ENCODE assay signal across 1 cellular context in genomic region chr11:47271328-47271727, GRCh38.
TF ChIP-seq lines count a peak whose summit lies in the region.

No MANE protein-coding gene starts in this region.

TF ChIP-seq in GM12878, 131 proteins besides CTCF, POLR2A, EP300 and RAD21:
- TF ChIP-seq ZBTB33 (IDR thresholded peaks at IDR 0.05) (no peak), CHD4 (IDR thresholded peaks at IDR 0.05) (no peak), SUPT20H (IDR thresholded peaks at IDR 0.05; ENCODE audit: borderline replicate concordance, control insufficient read depth, low read depth, low read length) (no peak), E2F4 (IDR thresholded peaks at IDR 0.05; ENCODE audit: low read depth, low read length) (no peak), SREBF1 (IDR thresholded peaks at IDR 0.05; ENCODE audit: low read length) (no peak)
